ENCODE assay signal across 1 cellular context in genomic region chr16:19502395-19503131, GRCh38.
TF ChIP-seq lines count a peak whose summit lies in the region.

No MANE protein-coding gene starts in this region.

TF ChIP-seq in HepG2, 621 proteins besides CTCF, POLR2A, EP300 and RAD21 (continued from another document):
- TF ChIP-seq ATF2 (CRISPR knock-in tag; IDR thresholded peaks at IDR 0.05) (no peak), PRMT3 (CRISPR knock-in tag; IDR thresholded peaks at IDR 0.05; ENCODE audit: borderline replicate concordance, low read depth) (no peak), EHMT2 (IDR thresholded peaks at IDR 0.05; ENCODE audit: borderline replicate concordance, low read depth, low read length) (0 out of 2 replicates have a peak, but pooled peaks have one; percentile 36), ZNF550 (CRISPR knock-in tag; IDR thresholded peaks at IDR 0.05; ENCODE audit: borderline replicate concordance) (no peak), HOXA3 (CRISPR knock-in tag; IDR thresholded peaks at IDR 0.05) (no peak), ZNF737 (CRISPR knock-in tag; IDR thresholded peaks at IDR 0.05; ENCODE audit: borderline replicate concordance) (0 out of 2 replicates have a peak, but pooled peaks have one; percentile 44), KLF16 (CRISPR knock-in tag; IDR thresholded peaks at IDR 0.05) (no peak), POGZ (CRISPR knock-in tag; IDR thresholded peaks at IDR 0.05) (peak; percentile 38; the same call in 1 of the 2 replicates), ZNF788 (CRISPR knock-in tag; IDR thresholded peaks at IDR 0.05; ENCODE audit: borderline replicate concordance) (no peak), ZNF644 (CRISPR knock-in tag; IDR thresholded peaks at IDR 0.05; ENCODE audit: low read depth) (0 out of 2 replicates have a peak, but pooled peaks have one; percentile 43), ZNF709 (CRISPR knock-in tag; IDR thresholded peaks at IDR 0.05) (peak; percentile 40; the same call in 1 of the 2 replicates), CBX5 (CRISPR knock-in tag; IDR thresholded peaks at IDR 0.05; ENCODE audit: borderline replicate concordance) (no peak), ZGPAT (CRISPR knock-in tag; IDR thresholded peaks at IDR 0.05) (0 out of 2 replicates have a peak, but pooled peaks have one; percentile 33), AFF4 (CRISPR knock-in tag; IDR thresholded peaks at IDR 0.05) (no peak), SMC3 (IDR thresholded peaks at IDR 0.05; ENCODE audit: low read length) (peak; percentile 96), PLSCR1 (CRISPR knock-in tag; IDR thresholded peaks at IDR 0.05; ENCODE audit: borderline replicate concordance) (no peak), ARID3A (IDR thresholded peaks at IDR 0.05; ENCODE audit: low read depth, low read length) (peak; percentile 60; the same call in 1 of the 2 replicates), ZKSCAN8 (CRISPR knock-in tag; IDR thresholded peaks at IDR 0.05; ENCODE audit: borderline replicate concordance) (0 out of 2 replicates have a peak, but pooled peaks have one; percentile 23), ZNF775 (CRISPR knock-in tag; IDR thresholded peaks at IDR 0.05; ENCODE audit: borderline replicate concordance) (no peak), SMAD3 (CRISPR knock-in tag; IDR thresholded peaks at IDR 0.05) (peak; percentile 32; the same call in 1 of the 2 replicates), ZNF205 (CRISPR knock-in tag; IDR thresholded peaks at IDR 0.05) (0 out of 2 replicates have a peak, but pooled peaks have one; percentile 32), ZNF121 (CRISPR knock-in tag; IDR thresholded peaks at IDR 0.05) (peak; percentile 99), STAG1 (CRISPR knock-in tag; IDR thresholded peaks at IDR 0.05) (peak; percentile 91), RBM39 (IDR thresholded peaks at IDR 0.05; ENCODE audit: low read depth, low read length, poor library complexity, severe bottlenecking) (no peak), XRCC5 (optimal IDR thresholded peaks at IDR 0.05; ENCODE audit: low read length) (peak; percentile 44), TEAD2 (CRISPR knock-in tag; IDR thresholded peaks at IDR 0.05) (no peak), ZNF335 (CRISPR knock-in tag; IDR thresholded peaks at IDR 0.05) (0 out of 2 replicates have a peak, but pooled peaks have one; percentile 53), ZNF382 (CRISPR knock-in tag; IDR thresholded peaks at IDR 0.05; ENCODE audit: borderline replicate concordance) (no peak), ATF4 (CRISPR knock-in tag; IDR thresholded peaks at IDR 0.05) (no peak), YY1 (IDR thresholded peaks at IDR 0.05; ENCODE audit: insufficient read depth, insufficient replicate concordance, low read depth, low read length) (peak; percentile 33), BRCA1 (CRISPR knock-in tag; IDR thresholded peaks at IDR 0.05) (0 out of 2 replicates have a peak, but pooled peaks have one; percentile 32), PAXIP1 (CRISPR knock-in tag; conservative IDR thresholded peaks at IDR 0.05) (no peak), ZMYM3 (CRISPR knock-in tag; IDR thresholded peaks at IDR 0.05) (peak; percentile 35; the same call in 1 of the 2 replicates), ONECUT2 (CRISPR knock-in tag; IDR thresholded peaks at IDR 0.05) (0 out of 2 replicates have a peak, but pooled peaks have one; percentile 3), NBN (conservative IDR thresholded peaks at IDR 0.05) (no peak), SNRNP70 (IDR thresholded peaks at IDR 0.05; ENCODE audit: low read depth, low read length) (no peak), ZNF235 (CRISPR knock-in tag; IDR thresholded peaks at IDR 0.05; ENCODE audit: borderline replicate concordance) (no peak), ZNF33A (CRISPR knock-in tag; IDR thresholded peaks at IDR 0.05; ENCODE audit: borderline replicate concordance) (no peak), ZNF672 (CRISPR knock-in tag; IDR thresholded peaks at IDR 0.05) (0 out of 2 replicates have a peak, but pooled peaks have one; percentile 41), REST (IDR thresholded peaks at IDR 0.05; ENCODE audit: borderline replicate concordance in 1 of 2, low read depth in 1 of 2, low read length in 2 of 2) (no peak)
